Comparison of ENCODE assay signal across 15 cellular contexts in genomic region chr15:67444100-67444499, GRCh38.
A peak's percentile ranks its signal among the peaks of the same experiment; 100 is the strongest.
DNase-seq lines count a peak whose midpoint lies in the region; ATAC-seq, FAIRE-seq and TF ChIP-seq lines count a peak whose summit lies in the region.
"Had no signal": no experiment of that assay in that cellular context is flagged by ENCODE, and none has a peak within 500 bp of the region (broad histone marks: within the 10 kb centered on the region; RNA-seq: fewer than 3 reads in every experiment).

No MANE protein-coding gene starts in this region.

- TF ChIP-seq CTCF in AG10803 (conservative IDR thresholded peaks at IDR 0.05; ENCODE audit: low read length) (peak; percentile 21; the same call in 1 of the 2 replicates), kidney (IDR thresholded peaks at IDR 0.05; ENCODE audit: borderline replicate concordance, extremely low read depth, insufficient read depth) (no peak)

- no peak overlapping the region for H3K9ac ChIP-seq in kidney (ENCODE audit: low read length in 2 of 2)

- no peak overlapping the region for H3K4me3 ChIP-seq in AG10803 (ENCODE audit: low read length)
- H3K4me3 ChIP-seq in kidney (ENCODE audit: low read length in 2 of 2), result no peak overlapping the region
- H3K4me3 ChIP-seq: HAP-1 had no signal

- H3K4me1 ChIP-seq in kidney (ENCODE audit: control insufficient read depth in 1 of 2, insufficient read depth in 1 of 2, low read depth in 1 of 2, low read length in 2 of 2), result no peaks in the 10 kb centered on the region
- H3K4me1 ChIP-seq: Caco-2, HAP-1 had no signal

- no peak overlapping the region for H3K27ac ChIP-seq in kidney (ENCODE audit: low read depth in 2 of 2, low read length in 2 of 2)

- H3K9me3 ChIP-seq in kidney (ENCODE audit: control insufficient read depth in 1 of 2, low read length in 2 of 2), result no peaks in the 10 kb centered on the region
- H3K9me3 ChIP-seq: Caco-2, HAP-1 had no signal

- ATAC-seq in GM21526 (IDR thresholded peaks at IDR 0.05; ENCODE audit: low FRiP score, unreplicated experiment), result no peak
- ATAC-seq: Panc1 had no signal

- H3K36me3 ChIP-seq in kidney (ENCODE audit: control insufficient read depth in 1 of 2, insufficient read depth in 2 of 2, low read length in 2 of 2), result no peaks in the 10 kb centered on the region
- H3K36me3 ChIP-seq: HAP-1 had no signal

- intact Hi-C loops in kidney (cut with DNase I), result no loop called here

- DNase-seq in AG10803 (ENCODE audit: low read depth) (peak; percentile 51), EH (ENCODE audit: low read depth) (peak; percentile 19), NCI-H524 (lab: John Stamatoyannopoulos, UW) (peak; percentile 30 to 64), fibroblast of the conjunctiva (ENCODE audit: low read depth) (peak; percentile 1), kidney (no peak), NCI-H2081 treated with DMSO at 0.1 percent for 48 hours (lab: John Stamatoyannopoulos, UW) (no peak)
- DNase-seq: Caco-2, EL, MM.1S, NCI-H1092, NCI-H1436 treated with DMSO at 0.1 percent for 48 hours, NCI-H446 had no signal

- no peak for FAIRE-seq in kidney (lab: Jason Lieb, UNC)

Comparison
In these comparisons a context has a peak if more than half of its experiments do, and no peak if none do; other contexts are left out.
1. DNase-seq: peak in AG10803 (single experiment), EH (single experiment), NCI-H524 (2 of 2) and fibroblast of the conjunctiva (single experiment); none in kidney (single experiment) and NCI-H2081 treated with DMSO at 0.1 percent for 48 hours (single experiment).